1 cellular context compared by ENCODE assay signal in genomic region chr9:108270041-108270440, GRCh38.
TF ChIP-seq lines count a peak whose summit lies in the region.

No MANE protein-coding gene starts in this region.

TF ChIP-seq in HepG2, 621 proteins besides CTCF, POLR2A, EP300 and RAD21 (continued from another document):
- TF ChIP-seq LBX2 (CRISPR knock-in tag; IDR thresholded peaks at IDR 0.05; ENCODE audit: borderline replicate concordance) (no peak), KDM5A (IDR thresholded peaks at IDR 0.05; ENCODE audit: borderline replicate concordance, low read length) (no peak), RFXANK (CRISPR knock-in tag; IDR thresholded peaks at IDR 0.05) (no peak), ZNF512 (CRISPR knock-in tag; IDR thresholded peaks at IDR 0.05) (no peak), ZNF383 (CRISPR knock-in tag; IDR thresholded peaks at IDR 0.05; ENCODE audit: borderline replicate concordance) (no peak), CHD4 (IDR thresholded peaks at IDR 0.05; ENCODE audit: borderline replicate concordance, low read length) (no peak), RERE (CRISPR knock-in tag; IDR thresholded peaks at IDR 0.05; ENCODE audit: low read depth) (no peak), ELF3 (CRISPR knock-in tag; IDR thresholded peaks at IDR 0.05) (no peak), HOXA7 (CRISPR knock-in tag; IDR thresholded peaks at IDR 0.05) (no peak), TGIF2 (CRISPR knock-in tag; IDR thresholded peaks at IDR 0.05) (no peak), DPF2 (CRISPR knock-in tag; IDR thresholded peaks at IDR 0.05; ENCODE audit: borderline replicate concordance, low read depth) (no peak), HNRNPL (IDR thresholded peaks at IDR 0.05; ENCODE audit: low read depth, low read length) (no peak), ZFP91 (CRISPR knock-in tag; IDR thresholded peaks at IDR 0.05; ENCODE audit: borderline replicate concordance) (no peak), REXO4 (CRISPR knock-in tag; IDR thresholded peaks at IDR 0.05; ENCODE audit: borderline replicate concordance) (no peak)
